Comparison of ENCODE assay signal across 22 cellular contexts in the genomic region with DNA sequence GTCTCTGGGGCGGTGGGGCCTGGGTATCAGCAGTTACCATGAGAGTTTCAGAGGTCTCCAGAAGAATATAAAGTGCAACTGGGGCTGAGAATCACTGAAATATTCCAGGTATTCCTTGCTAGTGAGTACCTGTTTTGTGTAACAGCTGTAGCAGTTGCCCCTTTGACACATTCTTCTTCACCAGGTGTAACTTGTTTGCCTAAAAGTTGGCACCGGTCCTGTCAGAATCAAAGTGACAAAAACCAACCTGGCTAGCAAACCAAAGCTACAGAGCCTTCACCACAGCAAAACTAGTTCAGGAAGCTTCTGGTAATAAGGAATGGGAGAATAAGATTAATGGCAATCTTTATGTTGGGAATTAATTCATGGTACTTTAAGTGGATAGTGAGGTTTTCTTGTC.
"Had no signal": no experiment of that assay in that cellular context is flagged by ENCODE, and none has a peak within 500 bp of the region (broad histone marks: within the 10 kb centered on the region; RNA-seq: fewer than 3 reads in every experiment).

No MANE protein-coding gene starts in this region.

- H3K27me3 ChIP-seq: ascending aorta, hepatocyte, sigmoid colon, testis had no signal

- H3K36me3 ChIP-seq: ascending aorta, sigmoid colon had no signal

- H3K27ac ChIP-seq: ascending aorta, hepatocyte, sigmoid colon, testis had no signal

- H3K4me1 ChIP-seq: ascending aorta, sigmoid colon, testis had no signal

- ATAC-seq: activated naive CD4-positive, alpha-beta T cell treated with anti-CD3 and anti-CD28 coated beads, Interleukin-2, amount 50 U/mL, for 72 hours; left ventricle myocardium superior; natural killer cell; stimulated activated memory B cell treated with anti-CD40 and anti-IgM and Interleukin-4, amounts not matched to agents 10 μg/mL and 1 μg/mL and 100 μg/mL, for 72 hours had no signal

- DNase-seq: activated CD4-positive, alpha-beta T cell treated with anti-CD3 and anti-CD28 coated beads for 1 hour; activated T-cell treated with anti-CD3 and anti-CD28 coated beads, Interleukin-2, amount 50 U/mL, for 1 hour; central memory CD4-positive, alpha-beta T cell; effector memory CD4-positive, alpha-beta T cell; foreskin melanocyte; glutamatergic neuron; immature natural killer cell; kidney glomerular epithelial cell; left ventricle myocardium superior; midbrain; natural killer cell; retina; sigmoid colon; stimulated activated CD4-positive, alpha-beta T cell treated with anti-CD3 and anti-CD28 coated beads, Interleukin-15, amount 100 ng/mL, for 24 hours; T-helper 9 cell; testis; trophoblast cell had no signal

- H3K9me3 ChIP-seq: ascending aorta, sigmoid colon, testis had no signal

- H3K4me3 ChIP-seq: ascending aorta, hepatocyte, sigmoid colon, smooth muscle cell, testis had no signal
